ENCODE assay signal across 1 cellular context in the genomic region with DNA sequence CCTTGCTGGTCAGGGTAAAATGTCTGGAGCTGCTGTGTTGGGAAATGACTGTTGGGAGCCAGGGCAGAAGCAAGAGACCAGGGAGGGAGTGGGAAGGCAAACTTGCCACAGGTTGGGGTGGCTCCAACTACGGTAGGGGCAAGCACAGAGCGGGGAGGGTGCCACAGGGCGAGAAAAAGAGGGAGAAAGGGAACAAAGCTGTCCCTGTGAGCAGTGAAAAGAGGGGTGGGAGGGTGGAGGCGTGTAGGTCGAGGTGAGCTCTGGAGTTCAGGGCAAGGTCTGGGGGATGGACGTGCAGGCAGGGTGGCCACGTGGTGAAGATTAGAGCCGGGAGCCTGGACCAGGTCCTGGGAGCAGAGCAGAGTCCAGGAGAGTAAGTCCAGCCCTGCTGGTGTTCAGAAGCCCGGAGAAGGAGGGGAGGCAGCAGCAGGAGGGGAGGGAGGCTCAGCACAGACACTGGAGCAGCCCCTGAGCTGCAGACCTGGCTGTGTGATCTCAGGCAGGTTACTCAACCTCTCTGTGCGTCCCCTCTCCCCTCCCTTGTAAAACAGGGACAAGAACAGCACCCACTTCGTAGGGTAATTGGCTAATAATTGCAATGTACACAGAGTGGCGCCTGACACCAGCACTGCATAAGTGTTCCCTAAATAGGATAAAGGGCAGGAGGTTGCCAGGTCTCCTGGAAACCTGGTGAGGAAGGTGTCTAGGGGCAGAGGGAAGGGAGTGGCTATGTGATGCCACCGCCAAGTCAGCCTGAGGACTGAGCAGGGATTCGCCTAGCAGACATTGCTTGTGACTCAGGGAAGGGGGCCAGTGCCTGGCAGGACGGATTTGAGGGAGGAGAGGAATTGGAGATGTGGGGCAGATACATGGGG.
TF ChIP-seq lines count a peak whose summit lies in the region.

No MANE protein-coding gene starts in this region.

TF ChIP-seq in IMR-90, 13 proteins besides CTCF, POLR2A, EP300 and RAD21:
- TF ChIP-seq, protein P1, sequence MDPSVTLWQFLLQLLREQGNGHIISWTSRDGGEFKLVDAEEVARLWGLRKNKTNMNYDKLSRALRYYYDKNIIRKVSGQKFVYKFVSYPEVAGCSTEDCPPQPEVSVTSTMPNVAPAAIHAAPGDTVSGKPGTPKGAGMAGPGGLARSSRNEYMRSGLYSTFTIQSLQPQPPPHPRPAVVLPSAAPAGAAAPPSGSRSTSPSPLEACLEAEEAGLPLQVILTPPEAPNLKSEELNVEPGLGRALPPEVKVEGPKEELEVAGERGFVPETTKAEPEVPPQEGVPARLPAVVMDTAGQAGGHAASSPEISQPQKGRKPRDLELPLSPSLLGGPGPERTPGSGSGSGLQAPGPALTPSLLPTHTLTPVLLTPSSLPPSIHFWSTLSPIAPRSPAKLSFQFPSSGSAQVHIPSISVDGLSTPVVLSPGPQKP (IDR thresholded peaks at IDR 0.05; ENCODE audit: borderline replicate concordance, low read depth, low read length) = no peak
- TF ChIP-seq CHD1 (IDR thresholded peaks at IDR 0.05; ENCODE audit: low read depth, low read length) = no peak
- no peak for TF ChIP-seq SMC3 (IDR thresholded peaks at IDR 0.05; ENCODE audit: low read depth, low read length)
- no peak for TF ChIP-seq RFX5 (IDR thresholded peaks at IDR 0.05; ENCODE audit: low read depth, low read length)
- no peak for TF ChIP-seq FOS (IDR thresholded peaks at IDR 0.05; ENCODE audit: low read depth, low read length)
- TF ChIP-seq CEBPB (IDR thresholded peaks at IDR 0.05; ENCODE audit: low read depth, low read length) = no peak
- TF ChIP-seq NFE2L2 (IDR thresholded peaks at IDR 0.05; ENCODE audit: low read depth, low read length) = no peak
- TF ChIP-seq RCOR1 (IDR thresholded peaks at IDR 0.05; ENCODE audit: insufficient replicate concordance, low read length) = no peak
- TF ChIP-seq MAFK (IDR thresholded peaks at IDR 0.05; ENCODE audit: low read depth, low read length) = no peak
- TF ChIP-seq, protein P2, sequence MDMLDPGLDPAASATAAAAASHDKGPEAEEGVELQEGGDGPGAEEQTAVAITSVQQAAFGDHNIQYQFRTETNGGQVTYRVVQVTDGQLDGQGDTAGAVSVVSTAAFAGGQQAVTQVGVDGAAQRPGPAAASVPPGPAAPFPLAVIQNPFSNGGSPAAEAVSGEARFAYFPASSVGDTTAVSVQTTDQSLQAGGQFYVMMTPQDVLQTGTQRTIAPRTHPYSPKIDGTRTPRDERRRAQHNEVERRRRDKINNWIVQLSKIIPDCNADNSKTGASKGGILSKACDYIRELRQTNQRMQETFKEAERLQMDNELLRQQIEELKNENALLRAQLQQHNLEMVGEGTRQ (IDR thresholded peaks at IDR 0.05; ENCODE audit: low read depth, low read length) = no peak
- no peak for TF ChIP-seq BHLHE40 (IDR thresholded peaks at IDR 0.05; ENCODE audit: low read depth, low read length)
- no peak for TF ChIP-seq MAZ (IDR thresholded peaks at IDR 0.05; ENCODE audit: borderline replicate concordance, low read depth, low read length)
- TF ChIP-seq MXI1 (IDR thresholded peaks at IDR 0.05; ENCODE audit: borderline replicate concordance, low read depth, low read length) = no peak
